ENCODE assay signal across 1 cellular context in the genomic region with DNA sequence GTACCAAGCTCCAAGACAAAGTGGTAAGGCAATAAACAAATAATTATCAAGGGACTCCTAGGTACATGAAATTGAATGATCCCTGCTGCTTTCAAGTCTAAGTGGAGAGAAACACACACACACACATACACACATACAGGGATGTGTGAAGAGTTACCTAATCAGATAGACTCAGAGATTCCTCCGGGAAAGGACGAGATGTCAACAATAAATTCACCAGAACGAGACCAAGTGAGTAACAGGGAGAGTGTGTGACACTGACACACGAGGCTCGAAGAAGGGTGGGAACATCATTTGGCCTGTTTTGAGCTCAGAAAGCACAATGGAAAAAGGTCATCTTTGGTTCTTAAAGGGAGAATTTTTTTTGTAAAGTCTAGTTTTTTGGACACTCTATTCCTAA.
TF ChIP-seq lines count a peak whose summit lies in the region.

No MANE protein-coding gene starts in this region.

TF ChIP-seq in IMR-90, 13 proteins besides CTCF, POLR2A, EP300 and RAD21 (continued from another document):
- TF ChIP-seq, protein P1, sequence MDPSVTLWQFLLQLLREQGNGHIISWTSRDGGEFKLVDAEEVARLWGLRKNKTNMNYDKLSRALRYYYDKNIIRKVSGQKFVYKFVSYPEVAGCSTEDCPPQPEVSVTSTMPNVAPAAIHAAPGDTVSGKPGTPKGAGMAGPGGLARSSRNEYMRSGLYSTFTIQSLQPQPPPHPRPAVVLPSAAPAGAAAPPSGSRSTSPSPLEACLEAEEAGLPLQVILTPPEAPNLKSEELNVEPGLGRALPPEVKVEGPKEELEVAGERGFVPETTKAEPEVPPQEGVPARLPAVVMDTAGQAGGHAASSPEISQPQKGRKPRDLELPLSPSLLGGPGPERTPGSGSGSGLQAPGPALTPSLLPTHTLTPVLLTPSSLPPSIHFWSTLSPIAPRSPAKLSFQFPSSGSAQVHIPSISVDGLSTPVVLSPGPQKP (IDR thresholded peaks at IDR 0.05; ENCODE audit: borderline replicate concordance, low read depth, low read length): no peak
- TF ChIP-seq RFX5 (IDR thresholded peaks at IDR 0.05; ENCODE audit: low read depth, low read length): no peak
TF ChIP-seq in IMR-90: peak in this region for 2.
